ENCODE assay signal across 24 cellular contexts in the genomic region with DNA sequence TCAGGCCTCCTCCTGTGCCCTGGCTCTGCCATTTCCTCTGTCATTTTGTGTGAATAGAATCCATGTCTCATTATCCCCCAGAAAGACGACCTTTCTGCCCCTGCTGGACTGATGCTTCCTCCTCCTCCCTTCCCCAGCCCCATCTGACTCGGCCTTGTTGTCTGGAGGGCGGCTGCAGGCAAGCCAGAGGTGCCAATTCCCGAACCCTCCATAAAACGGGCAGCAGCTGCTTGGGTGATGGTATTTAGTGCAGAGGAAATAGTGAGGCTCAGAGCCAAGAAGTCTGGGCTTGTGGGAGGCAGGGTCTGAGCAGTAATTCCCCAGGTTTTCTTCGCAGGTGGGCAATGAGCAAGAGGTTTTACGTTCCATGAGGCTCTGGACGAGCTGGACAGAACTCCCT.
DNase-seq lines count a peak whose midpoint lies in the region; ATAC-seq, FAIRE-seq and TF ChIP-seq lines count a peak whose summit lies in the region.
"Had no signal": no experiment of that assay in that cellular context is flagged by ENCODE, and none has a peak within 500 bp of the region (broad histone marks: within the 10 kb centered on the region; RNA-seq: fewer than 3 reads in every experiment).

No MANE protein-coding gene starts in this region.

- peaks cover 6 to 9% of the 10 kb centered on the region in 2 experiments; a peak in 3 of 4 replicates for H3K9me3 ChIP-seq in H1 (ENCODE audit: insufficient read depth in 2 of 2, low read depth in 1 of 2, low read length in 1 of 2)
- H3K9me3 ChIP-seq in neuronal stem cell (replicated peaks in 1 of 2; ENCODE audit: control insufficient read depth in 2 of 2, insufficient read depth in 1 of 2, low read depth in 1 of 2, low read length in 2 of 2), result peaks cover 2 to 5% of the 10 kb centered on the region in 2 donors
- H3K9me3 ChIP-seq: SJCRH30 had no signal

- TF ChIP-seq RAD21 in H1 (IDR thresholded peaks at IDR 0.05 in 1 of 2, conservative IDR thresholded peaks at IDR 0.05 in 1 of 2; ENCODE audit: low read depth in 2 of 2, low read length in 2 of 2), result no peak

- no peaks in the 10 kb centered on the region for H3K79me2 ChIP-seq in H1 (ENCODE audit: control insufficient read depth in 1 of 2, insufficient read depth in 2 of 2, low read length in 2 of 2)

- WGBS in H1 (ENCODE audit: extremely low coverage in 1 of 2, insufficient coverage in 1 of 2, insufficient read length in 1 of 2, insufficient replicate concordance in 2 of 2, low coverage in 1 of 2, low lambda C conversion rate in 2 of 2, missing lambda C conversion rate in 1 of 2), 2 experiments, result 84% methylated on average over 8 of the region's 8 CpGs; no CpG with 5 or more reads in 1 of the 2 experiments
- no CpG with 5 or more reads among the region's 8 CpGs for WGBS in neuronal stem cell (ENCODE audit: extremely low coverage in 2 of 2, insufficient read length in 2 of 2, insufficient replicate concordance in 1 of 2), 2 donors

- H3K56ac ChIP-seq in H1 (replicated peaks; ENCODE audit: insufficient read length, low read depth, low read length), result no peak overlapping the region

- H3K23ac ChIP-seq in H1 (ENCODE audit: insufficient read length) (no peak overlapping the region), neuronal stem cell (ENCODE audit: low read depth, low read length, poor library complexity) (no peak overlapping the region)

- H3K23me2 ChIP-seq in H1 (ENCODE audit: low read depth, low read length), result peaks cover 9% of the 10 kb centered on the region; the same call in 1 of the 2 replicates

- no peak overlapping the region; the same call in 1 of the 2 replicates for H4K8ac ChIP-seq in H1 (ENCODE audit: extremely low read depth, insufficient read depth, low read length)
- H4K8ac ChIP-seq in neuronal stem cell (ENCODE audit: low read depth, low read length), result no peak overlapping the region

- POLR2A ChIA-PET in H1 (lab: Charles Lee; ENCODE audit: partially characterized antibody), result no interaction called here

- no peak for TF ChIP-seq EP300 in H1 (IDR thresholded peaks at IDR 0.05; ENCODE audit: borderline replicate concordance in 1 of 2, low read depth in 2 of 2, low read length in 2 of 2)

- H3K4me2 ChIP-seq in H1 (ENCODE audit: insufficient read depth in 1 of 2, low read depth in 2 of 2, low read length in 2 of 2) (no peak overlapping the region), neuronal stem cell (ENCODE audit: insufficient read depth, low read length, poor library complexity, severe bottlenecking) (no peak overlapping the region)
- H3K4me2 ChIP-seq: KMS-11, PC-9 had no signal

- H3K79me1 ChIP-seq in H1 (ENCODE audit: low read depth, low read length) (no peaks in the 10 kb centered on the region), neuronal stem cell (ENCODE audit: low read depth, low read length) (no peaks in the 10 kb centered on the region)

- DNase-seq in DMS 273 (lab: John Stamatoyannopoulos, UW; ENCODE audit: unreplicated experiment) (peak; percentile 26), DMS 273 treated with DMSO at 0.1 percent for 48 hours (lab: John Stamatoyannopoulos, UW) (no peak), H1 (ENCODE audit: low read depth in 1 of 2, low spot score in 2 of 2) (no peak), neuronal stem cell (ENCODE audit: low spot score) (no peak), NCI-H226 (no peak), NCI-H1105 (lab: John Stamatoyannopoulos, UW) (no peak), GM19238 (ENCODE audit: insufficient read length, low spot score) (no peak)
- DNase-seq: CD8-positive, alpha-beta memory T cell; GOT3; HCEC 1CT; NCI-H1092; NCI-H1436; NCI-H187; NCI-H2171 treated with DMSO at 0.1 percent for 48 hours; NCI-H524 treated with DMSO at 0.1 percent for 48 hours; NCI-H774; NK-92 treated with Interleukin-12 subunit alpha and Interleukin-12 subunit beta, amount 100 ng/mL, for 24 hours; PC-9 had no signal

- H2BK120ac ChIP-seq in H1 (replicated peaks; ENCODE audit: low read depth, low read length) (no peak overlapping the region), neuronal stem cell (ENCODE audit: low read depth, low read length) (no peak overlapping the region)

- no peak overlapping the region for H2BK15ac ChIP-seq in H1 (ENCODE audit: low read length)
- no peak overlapping the region for H2BK15ac ChIP-seq in neuronal stem cell (ENCODE audit: low read length)

- H3K9ac ChIP-seq in H1 (replicated peaks in 1 of 4; ENCODE audit: extremely low read depth in 1 of 4, low read depth in 3 of 4, low read length in 3 of 4) (no peak overlapping the region), neuronal stem cell (ENCODE audit: low read depth, low read length, poor library complexity) (no peak overlapping the region)
- H3K9ac ChIP-seq: KMS-11 had no signal

- H2BK5ac ChIP-seq in H1 (ENCODE audit: low read depth, low read length), result no peak overlapping the region
- no peak overlapping the region for H2BK5ac ChIP-seq in neuronal stem cell (ENCODE audit: low read length)

- H2BK20ac ChIP-seq in H1 (ENCODE audit: low read length), result no peak overlapping the region

- H3K36me3 ChIP-seq in H1 (ENCODE audit: control insufficient read depth in 2 of 4, insufficient read depth in 4 of 4, low read length in 3 of 4) (no peaks in the 10 kb centered on the region), neuronal stem cell (replicated peaks in 1 of 2; ENCODE audit: control insufficient read depth in 2 of 2, insufficient read depth in 2 of 2, low read length in 2 of 2) (no peaks in the 10 kb centered on the region)
- H3K36me3 ChIP-seq: SJCRH30 had no signal

- no peaks in the 10 kb centered on the region for H4K20me1 ChIP-seq in H1 (replicated peaks in 1 of 2; ENCODE audit: control insufficient read depth in 1 of 2, insufficient read depth in 2 of 2, low read length in 2 of 2)

- H3K18ac ChIP-seq in H1 (ENCODE audit: extremely low read depth, low read length), result no peak overlapping the region
- H3K18ac ChIP-seq in neuronal stem cell (ENCODE audit: low read length), result no peak overlapping the region

- H3K4ac ChIP-seq in H1 (replicated peaks; ENCODE audit: insufficient read length, low read depth, low read length), result no peak overlapping the region
- no peak overlapping the region for H3K4ac ChIP-seq in neuronal stem cell (ENCODE audit: low read length)

- no peak for FAIRE-seq in H1 (lab: Jason Lieb, UNC)

- no peak for TF ChIP-seq POLR2A in H1 (IDR thresholded peaks at IDR 0.05; ENCODE audit: control extremely low read depth in 1 of 2, low read depth in 2 of 2, low read length in 2 of 2)

- no peak overlapping the region for H4K91ac ChIP-seq in H1 (replicated peaks; ENCODE audit: insufficient read length, low read length)
- no peak overlapping the region for H4K91ac ChIP-seq in neuronal stem cell (ENCODE audit: low read depth, low read length, poor library complexity)

- H3K27me3 ChIP-seq in H1 (replicated peaks in 1 of 4; ENCODE audit: control insufficient read depth in 3 of 4, extremely low read depth in 1 of 4, insufficient read depth in 3 of 4, low read length in 3 of 4) (no peaks in the 10 kb centered on the region), neuronal stem cell (ENCODE audit: control insufficient read depth in 3 of 3, insufficient read depth in 3 of 3, low read depth in 1 of 3, low read length in 3 of 3) (no peaks in the 10 kb centered on the region)

- H2BK12ac ChIP-seq in H1 (ENCODE audit: low read depth, low read length), result no peak overlapping the region
- no peak overlapping the region for H2BK12ac ChIP-seq in neuronal stem cell (ENCODE audit: low read length)

- H3K4me3 ChIP-seq in H1 (ENCODE audit: extremely low read depth in 1 of 4, insufficient read depth in 2 of 4, low read depth in 3 of 4, low read length in 4 of 4) (no peak overlapping the region), neuronal stem cell (ENCODE audit: low read length in 2 of 2) (no peak overlapping the region)
- H3K4me3 ChIP-seq: PC-9, SJCRH30 had no signal

- CTCF ChIA-PET in H1 (lab: Charles Lee; ENCODE audit: partially characterized antibody), result interaction anchor here (0.7 to 2.1 kb wide), 8 partner anchors 8 to 314 kb away, joined by 3 to 7 read pairs (median 3); no protein-coding TSS in a partner anchor

- no peak for ATAC-seq in HG02973 (IDR thresholded peaks at IDR 0.05; ENCODE audit: unreplicated experiment)
- ATAC-seq: Right ventricle myocardium inferior, SK-N-SH treated with all-trans-retinoic acid at 6 μM for 48 hours had no signal

- no peak for TF ChIP-seq CTCF in H1 (IDR thresholded peaks at IDR 0.05; ENCODE audit: control extremely low read depth in 1 of 3, insufficient read depth in 1 of 3, low read depth in 1 of 3, low read length in 3 of 3)

- H2AK5ac ChIP-seq in H1 (ENCODE audit: low read depth, low read length) (no peak overlapping the region), neuronal stem cell (ENCODE audit: low read depth, low read length) (no peak overlapping the region)

- H2AFZ ChIP-seq in H1 (ENCODE audit: low read length) (0 out of 2 replicates have a peak overlapping the region, but pooled peaks have one; percentile 2), neuronal stem cell (ENCODE audit: low read length) (peak overlapping the region; percentile 54)
- H2AFZ ChIP-seq: PC-9 had no signal

- H3K14ac ChIP-seq in H1 (ENCODE audit: insufficient read length) (no peak overlapping the region), neuronal stem cell (ENCODE audit: low read length) (no peak overlapping the region)

- H3K27ac ChIP-seq in H1 (ENCODE audit: low read depth, low read length), result no peak overlapping the region
- H3K27ac ChIP-seq in neuronal stem cell (replicated peaks; ENCODE audit: low read length), result no peak overlapping the region
- H3K27ac ChIP-seq: 22Rv1, KMS-11, PC-9, SJCRH30 had no signal

- no peak overlapping the region for H4K5ac ChIP-seq in H1 (ENCODE audit: insufficient read length, low read depth, low read length)

- no peaks in the 10 kb centered on the region; a peak in 1 of 7 replicates for H3K4me1 ChIP-seq in H1 (replicated peaks in 1 of 4; ENCODE audit: control insufficient read depth in 3 of 4, insufficient read depth in 4 of 4, low read length in 3 of 4)
- H3K4me1 ChIP-seq in neuronal stem cell (ENCODE audit: control insufficient read depth in 2 of 2, insufficient read depth in 1 of 2, low read depth in 1 of 2, low read length in 2 of 2), result peaks cover 7 to 9% of the 10 kb centered on the region in 2 donors
- H3K4me1 ChIP-seq: SJCRH30 had no signal

TF ChIP-seq in H1, 55 proteins besides CTCF, POLR2A, EP300 and RAD21 (continues in another document):
- TF ChIP-seq CEBPB (IDR thresholded peaks at IDR 0.05; ENCODE audit: low read depth, low read length), result no peak
- TF ChIP-seq TAF1 (IDR thresholded peaks at IDR 0.05; ENCODE audit: low read depth, low read length), result no peak
- no peak for TF ChIP-seq SUZ12 (IDR thresholded peaks at IDR 0.05; ENCODE audit: low read length)
- TF ChIP-seq ASH2L (IDR thresholded peaks at IDR 0.05; ENCODE audit: low read length), result no peak
- TF ChIP-seq FOSL1 (IDR thresholded peaks at IDR 0.05; ENCODE audit: insufficient read depth, low read depth, low read length), result no peak
- TF ChIP-seq RBBP5 (IDR thresholded peaks at IDR 0.05; ENCODE audit: borderline replicate concordance, low read depth, low read length), result no peak
- TF ChIP-seq JUND (IDR thresholded peaks at IDR 0.05; ENCODE audit: low read length), result no peak
